8 cellular contexts compared by ENCODE assay signal in the genomic region with DNA sequence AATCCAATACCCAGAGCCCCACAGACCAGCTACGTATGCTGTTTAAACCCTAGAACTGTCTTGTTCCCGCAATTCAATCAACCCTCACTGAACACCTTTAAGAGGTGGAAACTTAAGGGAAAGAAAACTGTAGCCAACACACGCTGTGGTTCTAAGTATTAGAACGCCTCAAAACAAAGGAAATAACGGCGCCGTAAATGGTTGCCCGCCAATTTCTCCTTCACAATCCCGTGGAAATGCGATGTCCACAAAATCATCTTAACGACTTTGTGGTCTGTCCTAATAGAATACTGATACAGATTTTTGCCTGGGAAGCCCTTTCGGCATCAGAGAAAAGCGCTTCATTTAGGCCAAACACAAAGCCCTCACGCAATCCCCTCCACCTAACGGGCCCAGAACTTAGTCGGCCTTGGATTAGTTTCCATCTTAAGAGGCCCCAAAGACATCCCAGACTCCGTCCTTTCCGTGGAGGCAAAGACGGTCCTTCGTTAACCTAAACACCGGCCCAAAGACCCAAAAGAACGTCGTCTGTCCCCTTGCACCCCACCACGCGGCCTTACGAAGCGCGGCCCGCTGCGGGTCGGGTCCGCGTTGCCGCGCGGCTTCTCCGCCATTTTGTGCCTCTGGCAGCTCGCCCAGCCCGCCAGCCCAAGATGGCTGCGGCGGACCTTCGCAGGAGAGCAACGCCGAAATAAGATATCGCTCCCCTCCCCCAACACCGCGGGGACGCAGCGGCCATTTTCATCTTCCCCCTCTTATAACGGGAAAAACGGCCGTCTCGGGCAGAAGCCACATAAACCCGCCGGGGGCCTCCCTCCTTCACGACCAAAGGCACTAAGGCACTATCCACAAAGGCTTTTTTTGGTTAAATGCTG. TPM values are rescaled to one million over a fixed set of nuclear protein-coding genes. Genes with fewer than 3 reads are reported as not detected.
DNase-seq lines count a peak whose midpoint lies in the region; ATAC-seq, FAIRE-seq and TF ChIP-seq lines count a peak whose summit lies in the region.

No MANE protein-coding gene starts in this region.

- peaks cover 42% of the 10 kb centered on the region for H3K4me1 Mint-ChIP-seq in osteocyte (ENCODE audit: unreplicated experiment)

- H3K9me3 ChIP-seq in thoracic aorta, result no peaks in the 10 kb centered on the region

- TF ChIP-seq CTCF in osteocyte (IDR thresholded peaks at IDR 0.05), result no peak
- no peak for TF ChIP-seq CTCF in thoracic aorta (IDR thresholded peaks at IDR 0.05)

- peak overlapping the region; percentile 97 to 100 for H3K27ac ChIP-seq in thoracic aorta

- intact Hi-C loops in head of caudate nucleus (cut with DNase I), result no loop called here

- peak overlapping the region; percentile 99 to 100 for H3K27ac Mint-ChIP-seq in activated naive CD4-positive, alpha-beta T cell treated with anti-CD3 and anti-CD28 coated beads, Interleukin-2, amount 50 U/mL, for 72 hours
- H3K27ac Mint-ChIP-seq in osteocyte (ENCODE audit: unreplicated experiment), result peak overlapping the region; percentile 100

- peaks cover 41 to 55% of the 10 kb centered on the region in 2 donors for H3K36me3 Mint-ChIP-seq in activated naive CD4-positive, alpha-beta T cell treated with anti-CD3 and anti-CD28 coated beads, Interleukin-2, amount 50 U/mL, for 72 hours
- peaks cover 3% of the 10 kb centered on the region for H3K36me3 Mint-ChIP-seq in osteocyte (ENCODE audit: unreplicated experiment)

- ATAC-seq in HG02610 (IDR thresholded peaks at IDR 0.05; ENCODE audit: unreplicated experiment) (peak; percentile 42), SK-N-SH treated with all-trans-retinoic acid at 6 μM for 48 hours (peak; percentile 80), thoracic aorta (ENCODE audit: insufficient number of reproducible peaks, low FRiP score, low read depth) (peak; percentile 80)
- ATAC-seq in activated naive CD4-positive, alpha-beta T cell treated with anti-CD3 and anti-CD28 coated beads, Interleukin-2, amount 50 U/mL, for 72 hours, result peak; percentile 59 to 65

- peak overlapping the region; percentile 80 for H3K4me3 ChIP-seq in thoracic aorta

- no peaks in the 10 kb centered on the region for H3K27me3 ChIP-seq in thoracic aorta (replicated peaks; ENCODE audit: insufficient read depth)

- H3K9me3 Mint-ChIP-seq in activated naive CD4-positive, alpha-beta T cell treated with anti-CD3 and anti-CD28 coated beads, Interleukin-2, amount 50 U/mL, for 72 hours, result peaks cover 0 to 4% of the 10 kb centered on the region in 2 donors
- peaks cover 2% of the 10 kb centered on the region for H3K9me3 Mint-ChIP-seq in osteocyte (ENCODE audit: unreplicated experiment)

- H3K4me1 ChIP-seq in thoracic aorta (ENCODE audit: control insufficient read depth in 1 of 2, low read depth in 2 of 2), result peaks cover 25 to 29% of the 10 kb centered on the region in 2 donors

- peak; percentile 19 for FAIRE-seq in G401.6 (lab: Jason Lieb, UNC)

- H3K4me3 Mint-ChIP-seq in osteocyte (ENCODE audit: unreplicated experiment), result peak overlapping the region; percentile 100

- no peaks in the 10 kb centered on the region for H3K36me3 ChIP-seq in thoracic aorta

- no peaks in the 10 kb centered on the region for H3K27me3 Mint-ChIP-seq in osteocyte (ENCODE audit: unreplicated experiment)

- DNase-seq in NCI-H1105 (lab: John Stamatoyannopoulos, UW) (peak; percentile 94), head of caudate nucleus (peak; percentile 50 to 91 (median 80)), osteocyte (ENCODE audit: extremely low spot score, unreplicated experiment) (peak; percentile 96), thoracic aorta (ENCODE audit: low spot score) (peak; percentile 62)
- DNase-seq in activated naive CD4-positive, alpha-beta T cell treated with anti-CD3 and anti-CD28 coated beads, Interleukin-2, amount 50 U/mL, for 72 hours (ENCODE audit: low spot score in 2 of 2), result peak; percentile 83 to 85

TF ChIP-seq in SK-N-SH treated with all-trans-retinoic acid at 6 μM for 48 hours, 23 proteins besides CTCF, POLR2A, EP300 and RAD21:
- TF ChIP-seq, protein P1, sequence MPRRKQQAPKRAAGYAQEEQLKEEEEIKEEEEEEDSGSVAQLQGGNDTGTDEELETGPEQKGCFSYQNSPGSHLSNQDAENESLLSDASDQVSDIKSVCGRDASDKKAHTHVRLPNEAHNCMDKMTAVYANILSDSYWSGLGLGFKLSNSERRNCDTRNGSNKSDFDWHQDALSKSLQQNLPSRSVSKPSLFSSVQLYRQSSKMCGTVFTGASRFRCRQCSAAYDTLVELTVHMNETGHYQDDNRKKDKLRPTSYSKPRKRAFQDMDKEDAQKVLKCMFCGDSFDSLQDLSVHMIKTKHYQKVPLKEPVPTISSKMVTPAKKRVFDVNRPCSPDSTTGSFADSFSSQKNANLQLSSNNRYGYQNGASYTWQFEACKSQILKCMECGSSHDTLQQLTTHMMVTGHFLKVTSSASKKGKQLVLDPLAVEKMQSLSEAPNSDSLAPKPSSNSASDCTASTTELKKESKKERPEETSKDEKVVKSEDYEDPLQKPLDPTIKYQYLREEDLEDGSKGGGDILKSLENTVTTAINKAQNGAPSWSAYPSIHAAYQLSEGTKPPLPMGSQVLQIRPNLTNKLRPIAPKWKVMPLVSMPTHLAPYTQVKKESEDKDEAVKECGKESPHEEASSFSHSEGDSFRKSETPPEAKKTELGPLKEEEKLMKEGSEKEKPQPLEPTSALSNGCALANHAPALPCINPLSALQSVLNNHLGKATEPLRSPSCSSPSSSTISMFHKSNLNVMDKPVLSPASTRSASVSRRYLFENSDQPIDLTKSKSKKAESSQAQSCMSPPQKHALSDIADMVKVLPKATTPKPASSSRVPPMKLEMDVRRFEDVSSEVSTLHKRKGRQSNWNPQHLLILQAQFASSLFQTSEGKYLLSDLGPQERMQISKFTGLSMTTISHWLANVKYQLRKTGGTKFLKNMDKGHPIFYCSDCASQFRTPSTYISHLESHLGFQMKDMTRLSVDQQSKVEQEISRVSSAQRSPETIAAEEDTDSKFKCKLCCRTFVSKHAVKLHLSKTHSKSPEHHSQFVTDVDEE (CRISPR knock-in tag; IDR thresholded peaks at IDR 0.05), result peak; percentile 32; the same call in 1 of the 2 replicates
- no peak for TF ChIP-seq ZNF70 (CRISPR knock-in tag; IDR thresholded peaks at IDR 0.05)
- no peak for TF ChIP-seq SNAI2 (CRISPR knock-in tag; IDR thresholded peaks at IDR 0.05)
- TF ChIP-seq CSDC2 (CRISPR knock-in tag; IDR thresholded peaks at IDR 0.05), result 0 out of 2 replicates have a peak, but pooled peaks have one; percentile 26
- TF ChIP-seq, protein P2, sequence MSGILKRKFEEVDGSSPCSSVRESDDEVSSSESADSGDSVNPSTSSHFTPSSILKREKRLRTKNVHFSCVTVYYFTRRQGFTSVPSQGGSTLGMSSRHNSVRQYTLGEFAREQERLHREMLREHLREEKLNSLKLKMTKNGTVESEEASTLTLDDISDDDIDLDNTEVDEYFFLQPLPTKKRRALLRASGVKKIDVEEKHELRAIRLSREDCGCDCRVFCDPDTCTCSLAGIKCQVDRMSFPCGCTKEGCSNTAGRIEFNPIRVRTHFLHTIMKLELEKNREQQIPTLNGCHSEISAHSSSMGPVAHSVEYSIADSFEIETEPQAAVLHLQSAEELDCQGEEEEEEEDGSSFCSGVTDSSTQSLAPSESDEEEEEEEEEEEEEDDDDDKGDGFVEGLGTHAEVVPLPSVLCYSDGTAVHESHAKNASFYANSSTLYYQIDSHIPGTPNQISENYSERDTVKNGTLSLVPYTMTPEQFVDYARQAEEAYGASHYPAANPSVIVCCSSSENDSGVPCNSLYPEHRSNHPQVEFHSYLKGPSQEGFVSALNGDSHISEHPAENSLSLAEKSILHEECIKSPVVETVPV (CRISPR knock-in tag; IDR thresholded peaks at IDR 0.05), result 0 out of 2 replicates have a peak, but pooled peaks have one; percentile 56

RNA-seq across cellular contexts. Expression of a gene that starts 0.8 kb away (rescaled TPM):
- 100 to 1,000 TPM; 164 to 269 TPM for total RNA-seq in activated naive CD4-positive, alpha-beta T cell treated with anti-CD3 and anti-CD28 coated beads, Interleukin-2, amount 50 U/mL, for 72 hours
- total RNA-seq in osteocyte (90.9 and 113 TPM in 2 replicates), thoracic aorta (100 to 1,000 TPM; 137 to 267 TPM)

Comparison
In these comparisons a context has a peak if more than half of its experiments do, and no peak if none do; other contexts are left out.
1. Peak in every context shown above with its lines: DNase-seq, ATAC-seq, H3K4me3 ChIP-seq and H3K27ac ChIP-seq.